In the genomic region with DNA sequence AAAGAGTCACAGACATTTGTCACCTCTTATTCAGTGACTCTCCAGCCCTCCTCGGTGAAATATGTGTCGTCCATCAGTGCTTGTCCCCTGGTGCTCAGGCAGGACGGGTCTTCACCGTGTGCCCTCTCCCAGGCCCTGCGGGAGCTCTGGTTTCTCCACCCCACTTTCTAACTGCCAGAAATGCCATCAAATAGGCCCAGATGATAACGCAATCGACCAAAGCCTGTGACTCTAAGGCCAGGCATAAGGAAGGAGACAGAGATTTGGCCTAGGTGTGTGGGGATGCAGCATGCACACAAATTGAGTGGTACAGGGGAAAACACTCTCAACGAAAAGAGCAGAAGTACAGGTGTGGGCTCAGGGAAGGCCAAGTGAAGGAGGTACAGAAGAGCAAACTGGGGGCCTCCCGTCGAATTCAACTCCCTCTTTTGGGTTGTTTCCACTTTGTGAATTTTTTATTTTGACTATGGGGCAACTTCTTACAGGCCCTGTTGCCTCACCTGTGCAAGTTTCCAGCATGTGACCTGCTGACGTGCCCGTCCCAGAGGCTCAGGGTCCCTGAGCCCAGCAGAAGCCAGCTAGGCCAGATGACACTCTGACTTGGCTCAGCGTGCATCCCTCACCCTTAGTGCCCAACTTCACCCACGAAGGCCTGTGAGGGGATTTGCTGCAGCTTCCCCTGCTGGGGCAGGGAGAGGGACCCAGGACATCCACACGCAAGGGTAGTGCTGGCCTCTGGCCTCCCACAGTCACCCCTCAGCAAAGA, we compare ENCODE assay signal across 15 cellular contexts. TPM values are rescaled to one million over a fixed set of nuclear protein-coding genes. Genes with fewer than 3 reads are reported as not detected.
DNase-seq lines count a peak whose midpoint lies in the region; ATAC-seq and TF ChIP-seq lines count a peak whose summit lies in the region.
"Had no signal": no experiment of that assay in that cellular context is flagged by ENCODE, and none has a peak within 500 bp of the region (broad histone marks: within the 10 kb centered on the region; RNA-seq: fewer than 3 reads in every experiment).

No MANE protein-coding gene starts in this region.

- H4K20me1 ChIP-seq in DOHH2 (ENCODE audit: control insufficient read depth, insufficient read depth, low read depth, low read length): peaks cover 21% of the 10 kb centered on the region
- peaks cover 30% of the 10 kb centered on the region for H4K20me1 ChIP-seq in OCI-LY7 (ENCODE audit: insufficient read depth, low read length)

- TF ChIP-seq CTCF in 22Rv1 (IDR thresholded peaks at IDR 0.05) (no peak), DOHH2 (IDR thresholded peaks at IDR 0.05; ENCODE audit: low read depth, low read length, poor library complexity, severe bottlenecking) (no peak), OCI-LY7 (conservative IDR thresholded peaks at IDR 0.05; ENCODE audit: low read length) (no peak), suprapubic skin (IDR thresholded peaks at IDR 0.05) (no peak)

- H2AFZ ChIP-seq in OCI-LY7 (ENCODE audit: low read length): no peak overlapping the region
- H2AFZ ChIP-seq: GM23248 had no signal

- DNase-seq in OCI-LY7 (ENCODE audit: low spot score) (peak; percentile 31), SJCRH30 (no peak), DMS79 (lab: John Stamatoyannopoulos, UW) (no peak), suprapubic skin (ENCODE audit: low spot score in 2 of 2) (no peak)
- DNase-seq: GM23248, heart left ventricle, left ventricle myocardium inferior, NCI-H146, NCI-H82, occipital lobe, SW 1271 had no signal

- H3K27ac ChIP-seq in 22Rv1: peak overlapping the region; percentile 56
- H3K27ac ChIP-seq in DOHH2 (ENCODE audit: low read depth, low read length): peak overlapping the region; percentile 80
- H3K27ac ChIP-seq in OCI-LY7 (ENCODE audit: low read depth, low read length, poor library complexity, severe bottlenecking): peak overlapping the region; percentile 91
- H3K27ac ChIP-seq in SJCRH30: no peak overlapping the region
- no peak overlapping the region for H3K27ac ChIP-seq in suprapubic skin
- H3K27ac ChIP-seq: GM23248, left ventricle myocardium inferior had no signal

- H3F3A ChIP-seq in DOHH2 (ENCODE audit: control insufficient read depth, insufficient read depth): peaks cover 30% of the 10 kb centered on the region

- peaks cover 97% of the 10 kb centered on the region for H3K79me2 ChIP-seq in DOHH2 (ENCODE audit: control insufficient read depth, low read length)
- peaks cover 96% of the 10 kb centered on the region for H3K79me2 ChIP-seq in OCI-LY7 (ENCODE audit: insufficient read depth, low read depth, low read length)

- H3K36me3 Mint-ChIP-seq in dendritic cell treated with granulocyte-macrophage colony-stimulating factor and Interleukin-4, amounts not matched to agents 40 ng/mL and 50 ng/mL, for 4 days (ENCODE audit: low read depth): peaks cover 6% of the 10 kb centered on the region

- H3K9me3 ChIP-seq in DOHH2 (ENCODE audit: control insufficient read depth, insufficient read depth, low read length) (no peaks in the 10 kb centered on the region), OCI-LY7 (ENCODE audit: low read length) (peaks cover 5% of the 10 kb centered on the region; the same call in 1 of the 2 replicates), SJCRH30 (replicated peaks) (no peaks in the 10 kb centered on the region), suprapubic skin (no peaks in the 10 kb centered on the region)
- H3K9me3 ChIP-seq: heart left ventricle, left ventricle myocardium inferior had no signal

- no peak for TF ChIP-seq POLR2A in suprapubic skin (IDR thresholded peaks at IDR 0.05)

- no peaks in the 10 kb centered on the region for H3K9me3 Mint-ChIP-seq in dendritic cell treated with granulocyte-macrophage colony-stimulating factor and Interleukin-4, amounts not matched to agents 40 ng/mL and 50 ng/mL, for 4 days

- BruUV-seq in OCI-LY7 (replicated peaks; lab: Mats Ljungman, UMichigan): no TSS peak

- H3K27me3 Mint-ChIP-seq in dendritic cell treated with granulocyte-macrophage colony-stimulating factor and Interleukin-4, amounts not matched to agents 40 ng/mL and 50 ng/mL, for 4 days: no peaks in the 10 kb centered on the region

- no peak overlapping the region for H3K4me3 Mint-ChIP-seq in dendritic cell treated with granulocyte-macrophage colony-stimulating factor and Interleukin-4, amounts not matched to agents 40 ng/mL and 50 ng/mL, for 4 days

- intact Hi-C loops in OCI-LY7 (cut with micrococcal nuclease; ENCODE audit: unreplicated experiment): no loop called here
- intact Hi-C loops in dendritic cell treated with granulocyte-macrophage colony-stimulating factor and Interleukin-4, amounts not matched to agents 40 ng/mL and 50 ng/mL, for 4 days (cut with micrococcal nuclease): no loop called here

- H3K4me2 ChIP-seq in DOHH2 (ENCODE audit: low read length) (peak overlapping the region; percentile 88), OCI-LY7 (ENCODE audit: low read length) (peak overlapping the region; percentile 98)

- H3K4me1 ChIP-seq in DOHH2 (ENCODE audit: control insufficient read depth, low read length) (peaks cover 61% of the 10 kb centered on the region), OCI-LY7 (ENCODE audit: insufficient read depth, low read length, poor library complexity, severe bottlenecking) (peaks cover 59% of the 10 kb centered on the region), SJCRH30 (no peaks in the 10 kb centered on the region), suprapubic skin (peaks cover 15% of the 10 kb centered on the region)

- H3K4me1 Mint-ChIP-seq in dendritic cell treated with granulocyte-macrophage colony-stimulating factor and Interleukin-4, amounts not matched to agents 40 ng/mL and 50 ng/mL, for 4 days (ENCODE audit: low read depth): peaks cover 76% of the 10 kb centered on the region

- WGBS in suprapubic skin: 92% methylated on average over 15 of the region's 15 CpGs

- no peak for ATAC-seq in GM21717 (IDR thresholded peaks at IDR 0.05; ENCODE audit: unreplicated experiment)
- ATAC-seq: heart left ventricle had no signal

- H3K4me3 ChIP-seq in DOHH2 (ENCODE audit: low read length): peak overlapping the region; percentile 88
- H3K4me3 ChIP-seq in OCI-LY7 (ENCODE audit: low read depth, low read length, poor library complexity, severe bottlenecking): peak overlapping the region; percentile 98
- no peak overlapping the region for H3K4me3 ChIP-seq in SJCRH30
- no peak overlapping the region for H3K4me3 ChIP-seq in suprapubic skin
- H3K4me3 ChIP-seq: GM23248, left ventricle myocardium inferior had no signal

- POLR2A ChIA-PET in OCI-LY7 (lab: Charles Lee): interaction anchor here (0.7 to 6.3 kb wide), 7 partner anchors 9 to 274 kb away, joined by 3 to 61 read pairs (median 4); no protein-coding TSS in a partner anchor

- peaks cover 59% of the 10 kb centered on the region for H3K36me3 ChIP-seq in DOHH2 (ENCODE audit: control insufficient read depth, low read length)
- H3K36me3 ChIP-seq in OCI-LY7 (ENCODE audit: insufficient read depth, low read length): peaks cover 69% of the 10 kb centered on the region
- H3K36me3 ChIP-seq in SJCRH30: no peaks in the 10 kb centered on the region
- H3K36me3 ChIP-seq in suprapubic skin: no peaks in the 10 kb centered on the region
- H3K36me3 ChIP-seq: heart left ventricle, left ventricle myocardium inferior had no signal

- CTCF ChIA-PET in OCI-LY7 (lab: Charles Lee; ENCODE audit: unreplicated experiment): interaction anchor here (1.3 to 1.4 kb wide), 2 partner anchors 10 to 38 kb away, joined by 4 to 5 read pairs; no protein-coding TSS in a partner anchor

- peak overlapping the region; percentile 91 for H3K27ac Mint-ChIP-seq in dendritic cell treated with granulocyte-macrophage colony-stimulating factor and Interleukin-4, amounts not matched to agents 40 ng/mL and 50 ng/mL, for 4 days

- H3K27me3 ChIP-seq in DOHH2 (ENCODE audit: control insufficient read depth, low read length) (no peaks in the 10 kb centered on the region), SJCRH30 (no peaks in the 10 kb centered on the region), suprapubic skin (peaks cover 16% of the 10 kb centered on the region)

- H3K9me2 ChIP-seq in DOHH2 (replicated peaks; ENCODE audit: control insufficient read depth, low read length) (no peaks in the 10 kb centered on the region), OCI-LY7 (ENCODE audit: insufficient read depth, low read length) (no peaks in the 10 kb centered on the region)

- TF ChIP-seq EP300 in suprapubic skin (IDR thresholded peaks at IDR 0.05): no peak

RNA-seq across cellular contexts. Expression of a gene that starts 4.7 kb away (rescaled TPM):
- total RNA-seq in OCI-LY7 (2014; rRNA removed; shearing (Covaris generic)): 165 and 195 TPM in 2 replicates
- 231 and 232 TPM in 2 replicates for total RNA-seq in OCI-LY7 (2022)
- total RNA-seq in SJCRH30 (2014; rRNA removed; shearing (Covaris generic)): 0.10 and 0.32 TPM in 2 replicates
- total RNA-seq in suprapubic skin: 10 to 100 TPM in 1 of 4 donors, 1 to 10 TPM in 3; 3.1 to 15.4 (median 5.0) TPM
- total RNA-seq: GM23248 had no signal

Comparison
In these comparisons a context has a peak if more than half of its experiments do, and no peak if none do; other contexts are left out.
1. H3K27ac ChIP-seq: peak in 22Rv1 (single experiment), DOHH2 (single experiment) and OCI-LY7 (single experiment); none in SJCRH30 (single experiment) and suprapubic skin (single experiment).
2. H3K4me3 ChIP-seq: peak in DOHH2 (single experiment) and OCI-LY7 (single experiment); none in SJCRH30 (single experiment) and suprapubic skin (single experiment).
3. RNA of a gene that starts 4.7 kb away (total RNA-seq): 165 to 232 TPM in OCI-LY7; 3.1 to 15.4 TPM in suprapubic skin and 0.10 to 0.32 TPM in SJCRH30; every median in the first group is over 10 times any median in the second.